In the genomic region with DNA sequence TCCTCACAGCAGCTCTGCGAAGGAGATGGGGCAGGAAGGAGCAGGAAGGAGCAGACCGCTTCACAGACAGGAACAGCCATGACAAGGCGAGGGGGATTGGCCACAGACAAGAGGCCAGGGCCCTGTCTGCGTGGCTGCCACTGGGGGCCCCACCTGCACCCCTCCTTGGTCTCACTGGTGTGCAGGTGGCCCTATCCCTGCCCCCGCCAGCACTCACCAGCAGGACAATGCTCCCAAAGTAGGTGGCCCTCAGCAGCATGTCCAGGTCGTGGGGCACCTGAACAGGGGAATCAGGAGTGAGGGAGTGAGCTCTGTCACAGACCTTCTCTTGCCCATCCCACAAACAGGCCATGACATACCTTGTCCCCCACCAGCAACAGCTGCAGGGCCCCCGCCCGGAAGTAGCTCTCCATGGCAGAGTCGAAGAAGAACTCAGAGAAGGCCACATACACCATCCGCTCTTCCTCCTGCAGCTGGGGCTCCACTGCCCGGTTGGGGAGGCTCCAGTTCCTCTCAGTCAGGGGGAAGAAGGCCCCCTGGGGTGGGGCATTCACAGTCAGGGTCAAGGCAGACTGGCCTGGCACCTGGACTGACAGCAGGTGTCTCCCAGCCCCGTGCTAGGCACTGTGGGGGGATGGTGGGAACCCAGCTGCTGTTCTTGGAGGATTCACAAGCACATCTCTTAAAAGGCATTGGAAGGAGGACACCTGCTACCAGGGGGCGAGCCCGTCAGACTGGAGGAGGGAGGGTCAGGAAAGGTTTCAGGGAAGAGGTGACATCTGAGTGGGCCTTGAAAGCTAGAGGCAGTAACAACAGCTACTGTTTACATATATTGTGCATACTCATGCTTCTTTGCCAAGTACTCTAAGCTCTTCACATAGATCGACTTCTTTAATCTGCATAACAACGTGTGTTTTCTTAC, we compare ENCODE assay signal across 16 cellular contexts. TPM values are rescaled to one million over a fixed set of nuclear protein-coding genes. Genes with fewer than 3 reads are reported as not detected.
"Had no signal": no experiment of that assay in that cellular context is flagged by ENCODE, and none has a peak within 500 bp of the region (broad histone marks: within the 10 kb centered on the region; RNA-seq: fewer than 3 reads in every experiment).

No MANE protein-coding gene starts in this region.

- ATAC-seq: body of pancreas, WTC11 had no signal

- H3K27me3 ChIP-seq: body of pancreas, hepatocyte, neutrophil, right atrium auricular region, transverse colon had no signal

- H3K4me2 ChIP-seq: hepatocyte had no signal

- H3K36me3 ChIP-seq: transverse colon had no signal

- H2AFZ ChIP-seq: hepatocyte had no signal

- H3K27ac Mint-ChIP-seq: mesothelial cell of epicardium, WTC11 had no signal

- H3K4me1 Mint-ChIP-seq: mesothelial cell of epicardium had no signal

- H3K27ac ChIP-seq: body of pancreas, coronary artery, hepatocyte, neutrophil, right atrium auricular region, skin epidermis, transverse colon had no signal

- H3K4me3 Mint-ChIP-seq: mesothelial cell of epicardium, WTC11 had no signal

- H3K4me1 ChIP-seq: body of pancreas, transverse colon had no signal

- DNase-seq: activated CD4-positive, alpha-beta T cell treated with anti-CD3 and anti-CD28 coated beads for 48 hours; activated CD8-positive, alpha-beta memory T cell treated with anti-CD3 and anti-CD28 coated beads for 24 hours; activated naive CD4-positive, alpha-beta T cell treated with Interleukin-2 at 50 U/mL for 16 hours; body of pancreas; central memory CD4-positive, alpha-beta T cell; effector memory CD4-positive, alpha-beta T cell; kidney glomerular epithelial cell; transverse colon had no signal

- H3K4me3 ChIP-seq: body of pancreas, coronary artery, hepatocyte, right atrium auricular region, skin epidermis, transverse colon had no signal

- H3K9me3 ChIP-seq: body of pancreas, neutrophil, right atrium auricular region, transverse colon had no signal

- H3K79me2 ChIP-seq: hepatocyte had no signal

- H3K9me3 Mint-ChIP-seq: mesothelial cell of epicardium, WTC11 had no signal

RNA-seq across cellular contexts. Expression of gene SPATA25, which starts 17.4 kb away (rescaled TPM):
- total RNA-seq: epithelial cell of proximal tubule had no signal
